Comparison of ENCODE assay signal across 9 cellular contexts in the genomic region with DNA sequence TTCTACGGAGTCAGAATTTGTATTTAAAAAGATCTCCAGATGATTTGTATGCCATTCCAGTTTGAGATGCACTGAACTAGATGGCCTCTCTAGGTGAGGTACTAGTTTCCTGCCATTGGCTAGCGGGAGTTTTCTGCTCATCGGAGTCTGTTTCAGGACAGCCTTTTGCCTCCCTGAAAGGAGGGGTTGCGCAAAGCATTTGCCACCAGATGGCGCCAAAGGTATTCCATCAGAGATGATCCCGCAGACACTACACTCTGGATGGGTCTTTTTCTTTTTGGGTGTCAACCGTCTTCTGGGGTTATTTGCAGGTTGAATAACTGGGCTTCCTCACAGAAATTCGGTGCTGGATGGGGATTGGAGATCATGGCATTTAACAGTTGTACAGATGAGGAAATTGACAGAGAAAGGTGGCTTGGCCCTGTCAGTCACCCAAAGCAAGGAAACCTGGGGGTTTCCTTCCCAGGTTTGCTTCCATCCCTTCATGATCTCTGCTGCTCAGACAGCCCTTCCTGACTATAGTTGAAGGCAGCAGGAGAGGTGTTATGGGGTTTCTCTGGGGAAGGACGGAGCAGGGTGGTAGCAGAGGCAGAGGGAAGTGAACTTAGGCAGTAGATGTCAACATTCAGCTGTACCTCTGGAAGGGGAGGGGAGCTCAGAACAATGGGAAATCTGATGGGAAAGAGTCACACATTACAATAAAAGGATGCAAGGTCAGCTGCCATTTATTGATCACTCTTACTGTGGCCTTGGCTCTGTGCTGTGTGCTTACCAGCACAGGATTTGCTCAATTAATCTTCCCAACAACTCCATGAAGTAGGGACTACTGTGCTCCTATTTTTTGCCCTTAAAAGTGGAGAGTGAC.
DNase-seq lines count a peak whose midpoint lies in the region; ATAC-seq, FAIRE-seq and TF ChIP-seq lines count a peak whose summit lies in the region.
"Had no signal": no experiment of that assay in that cellular context is flagged by ENCODE, and none has a peak within 500 bp of the region (broad histone marks: within the 10 kb centered on the region; RNA-seq: fewer than 3 reads in every experiment).

No MANE protein-coding gene starts in this region.

- ATAC-seq in Right ventricle myocardium inferior: peak; percentile 82

- H3K27me3 ChIP-seq in H7 (ENCODE audit: control insufficient read depth, insufficient read depth, low read length): no peaks in the 10 kb centered on the region
- H3K27me3 ChIP-seq in prostate gland (replicated peaks; ENCODE audit: insufficient read depth): no peaks in the 10 kb centered on the region
- H3K27me3 ChIP-seq: neutrophil had no signal

- H3K4me1 ChIP-seq in prostate gland (replicated peaks): no peaks in the 10 kb centered on the region

- H3K9me3 ChIP-seq in prostate gland: no peaks in the 10 kb centered on the region
- H3K9me3 ChIP-seq: neutrophil had no signal

- DNase-seq in GM03348 (ENCODE audit: low spot score): peak; percentile 84
- peak; percentile 84 for DNase-seq in H7
- DNase-seq in M059J (ENCODE audit: low read depth): peak; percentile 83
- DNase-seq in SK-N-DZ (ENCODE audit: low spot score): peak; percentile 75
- peak; percentile 78 for DNase-seq in activated naive CD4-positive, alpha-beta T cell treated with Interleukin-2 at 50 U/mL for 16 hours
- peak; percentile 78 for DNase-seq in Right ventricle myocardium inferior (ENCODE audit: missing footprints)
- peak; percentile 87 for DNase-seq in prostate gland (ENCODE audit: low spot score)
- peak; percentile 81 for DNase-seq in urothelium cell line (ENCODE audit: low spot score)

- H3K36me3 ChIP-seq in H7 (replicated peaks; ENCODE audit: control insufficient read depth, insufficient read depth, low read length) (no peaks in the 10 kb centered on the region), prostate gland (no peaks in the 10 kb centered on the region)
- H3K36me3 ChIP-seq: neutrophil had no signal

- TF ChIP-seq CTCF in prostate gland (IDR thresholded peaks at IDR 0.05): peak; percentile 70 to 92 (median 86)

- no peak for FAIRE-seq in urothelium cell line (lab: Jason Lieb, UNC)

- 13% methylated on average over 9 of the region's 9 CpGs for WGBS in prostate gland

- intact Hi-C loops in Right ventricle myocardium inferior (cut with DNase I): loop anchor here (1.0 to 5.0 kb wide), 3 partner anchors 152 to 362 kb away; partner anchors contain the start of gene PRSS23
- intact Hi-C loops in prostate gland (cut with DNase I): loop anchor here (1.0 to 5.0 kb wide), 4 partner anchors 151 to 462 kb away; partner anchors contain the start of gene PRSS23

- peak overlapping the region in 1 of 2 donors; percentile 37 for H3K27ac ChIP-seq in prostate gland
- H3K27ac ChIP-seq: neutrophil had no signal

- H3K4me3 ChIP-seq in H7 (ENCODE audit: insufficient read depth, low read depth, low read length) (no peak overlapping the region), prostate gland (no peak overlapping the region)

- TF ChIP-seq POLR2A in prostate gland (IDR thresholded peaks at IDR 0.05): no peak
